Comparison of ENCODE assay signal across 25 cellular contexts in genomic region chr16:10708969-10709368, GRCh38. TPM values are rescaled to one million over a fixed set of nuclear protein-coding genes. Genes with fewer than 3 reads are reported as not detected.
"Had no signal": no experiment of that assay in that cellular context is flagged by ENCODE, and none has a peak within 500 bp of the region (broad histone marks: within the 10 kb centered on the region; RNA-seq: fewer than 3 reads in every experiment).

No MANE protein-coding gene starts in this region.

- H3K4me3 Mint-ChIP-seq: activated B cell treated with CpG ODN at 0.5 μM for 24 hours; activated CD8-positive, alpha-beta T cell treated with anti-CD3 and anti-CD28 coated beads, Interleukin-2, amount 10 ng/mL, durations not matched to agents 7 days and 5 days; central memory CD8-positive, alpha-beta T cell; T-helper 17 cell had no signal

- DNase-seq: activated B cell treated with CpG ODN at 0.5 μM for 24 hours; activated CD4-positive, alpha-beta T cell treated with anti-CD3 and anti-CD28 coated beads for 1 hour; activated CD4-positive, alpha-beta T cell treated with anti-CD3 and anti-CD28 coated beads, Interleukin-2, amount 50 U/mL, for 1 hour; activated CD8-positive, alpha-beta memory T cell treated with anti-CD3 and anti-CD28 coated beads, Interleukin-2, amount 50 U/mL, for 48 hours; activated CD8-positive, alpha-beta T cell treated with anti-CD3 and anti-CD28 coated beads, Interleukin-2, amount 10 ng/mL, durations not matched to agents 7 days and 5 days; activated naive CD4-positive, alpha-beta T cell treated with anti-CD3 and anti-CD28 coated beads, Interleukin-2, amount 50 U/mL, for 16 hours; activated T-cell treated with anti-CD3 and anti-CD28 coated beads, Interleukin-2, amount 50 U/mL, for 1 hour; aorta; Kasumi-1; KBM-7; NCI-H1092; NCI-H1417; NCI-H1930; NCI-H2107; NCI-H2171 treated with DMSO at 0.1 percent for 48 hours; NCI-H226; NCI-H526; NCI-H82; OCI-M1; SHP77 treated with DMSO at 0.1 percent for 48 hours; T-helper 17 cell; T-helper 9 cell had no signal

- H3K27ac Mint-ChIP-seq: activated B cell treated with CpG ODN at 0.5 μM for 24 hours; activated CD8-positive, alpha-beta T cell treated with anti-CD3 and anti-CD28 coated beads, Interleukin-2, amount 10 ng/mL, durations not matched to agents 7 days and 5 days; T-helper 17 cell had no signal

- H3K36me3 ChIP-seq: breast epithelium had no signal

- ATAC-seq: activated CD8-positive, alpha-beta T cell treated with anti-CD3 and anti-CD28 coated beads, Interleukin-2, amount 10 ng/mL, durations not matched to agents 7 days and 5 days; T-helper 17 cell had no signal

- H3K4me1 Mint-ChIP-seq: activated B cell treated with CpG ODN at 0.5 μM for 24 hours; central memory CD8-positive, alpha-beta T cell; T-helper 17 cell had no signal

- H3K9me3 Mint-ChIP-seq: activated B cell treated with CpG ODN at 0.5 μM for 24 hours; central memory CD8-positive, alpha-beta T cell had no signal

- H3K27ac ChIP-seq: breast epithelium had no signal

- H3K9me3 ChIP-seq: breast epithelium had no signal

- H3K4me3 ChIP-seq: breast epithelium had no signal

- H3K27me3 ChIP-seq: breast epithelium had no signal

- H3K4me1 ChIP-seq: breast epithelium had no signal

RNA-seq across cellular contexts. Expression of gene TEKT5, which starts 14.2 kb away (rescaled TPM):
- total RNA-seq: activated B cell treated with CpG ODN at 0.5 μM for 24 hours; activated CD8-positive, alpha-beta T cell treated with anti-CD3 and anti-CD28 coated beads, Interleukin-2, amount 10 ng/mL, durations not matched to agents 7 days and 5 days; breast epithelium; NCI-H460; T-helper 17 cell had no signal
